Comparison of ENCODE assay signal across 18 cellular contexts in the genomic region with DNA sequence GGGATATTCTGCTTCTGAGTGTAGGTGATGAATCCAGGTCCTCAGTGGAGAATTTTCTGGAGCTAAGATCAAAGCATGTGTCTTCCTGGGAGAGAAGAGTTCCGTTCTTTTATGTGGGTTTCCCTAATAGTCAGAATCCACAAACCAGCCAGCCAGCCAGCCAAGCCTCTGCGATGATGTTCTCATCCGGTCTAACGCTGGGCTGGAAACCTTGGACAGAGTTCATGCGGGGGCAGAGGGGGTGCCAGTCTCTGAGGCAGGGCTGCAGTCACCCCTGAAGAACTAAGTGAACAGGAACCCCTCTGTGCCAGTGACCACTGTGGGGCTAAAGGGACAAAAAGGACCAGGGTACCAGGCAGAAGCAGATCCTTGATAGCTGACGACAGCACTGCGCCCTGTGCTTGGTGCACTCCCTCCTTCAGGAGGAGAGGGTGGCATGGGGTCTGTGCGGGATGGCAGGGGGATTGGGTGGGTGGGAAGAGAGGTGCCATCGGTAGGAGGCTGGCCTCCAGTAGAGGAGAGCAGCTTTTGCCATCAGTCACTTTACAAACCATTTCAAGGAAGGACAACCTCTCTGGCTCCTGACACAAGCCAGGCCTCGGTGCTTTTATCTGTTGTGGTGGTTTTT. TPM values are rescaled to one million over a fixed set of nuclear protein-coding genes. Genes with fewer than 3 reads are reported as not detected.
DNase-seq lines count a peak whose midpoint lies in the region; ATAC-seq and TF ChIP-seq lines count a peak whose summit lies in the region.
"Had no signal": no experiment of that assay in that cellular context is flagged by ENCODE, and none has a peak within 500 bp of the region (broad histone marks: within the 10 kb centered on the region; RNA-seq: fewer than 3 reads in every experiment).

No MANE protein-coding gene starts in this region.

- H3K27ac ChIP-seq in smooth muscle cell (ENCODE audit: low read depth) = peak overlapping the region; percentile 23
- H3K27ac ChIP-seq: BLaER1 treated with 17β-estradiol and CSF1 and Interleukin-3, amounts not matched to agents 10 nM and 100 nM; PC-9 had no signal

- 57% methylated on average over 10 of the region's 10 CpGs for WGBS in smooth muscle cell (ENCODE audit: low lambda C conversion rate)

- H2AFZ ChIP-seq in smooth muscle cell (ENCODE audit: low read depth) = no peak overlapping the region
- H2AFZ ChIP-seq: PC-9 had no signal

- H3K4me1 Mint-ChIP-seq in activated CD8-positive, alpha-beta memory T cell treated with anti-CD3 and anti-CD28 coated beads, Interleukin-2, amount 10 ng/mL, durations not matched to agents 7 days and 5 days = no peaks in the 10 kb centered on the region
- no peaks in the 10 kb centered on the region for H3K4me1 Mint-ChIP-seq in activated CD8-positive, alpha-beta T cell treated with anti-CD3 and anti-CD28 coated beads for 36 hours (ENCODE audit: low read depth)

- H3K27me3 ChIP-seq in smooth muscle cell (ENCODE audit: low read depth) = no peaks in the 10 kb centered on the region
- H3K27me3 ChIP-seq: BLaER1 treated with 17β-estradiol and CSF1 and Interleukin-3, amounts not matched to agents 10 nM and 100 nM had no signal

- H3K9me3 Mint-ChIP-seq in activated CD8-positive, alpha-beta memory T cell treated with anti-CD3 and anti-CD28 coated beads, Interleukin-2, amount 10 ng/mL, durations not matched to agents 7 days and 5 days (ENCODE audit: low read depth) = no peaks in the 10 kb centered on the region
- H3K9me3 Mint-ChIP-seq in activated CD8-positive, alpha-beta T cell treated with anti-CD3 and anti-CD28 coated beads for 36 hours = no peaks in the 10 kb centered on the region
- H3K9me3 Mint-ChIP-seq: H9 had no signal

- CTCF ChIA-PET in activated CD8-positive, alpha-beta memory T cell treated with anti-CD3 and anti-CD28 coated beads, Interleukin-2, amount 10 ng/mL, durations not matched to agents 7 days and 5 days (lab: Charles Lee) = no interaction called here
- CTCF ChIA-PET in activated CD8-positive, alpha-beta T cell treated with anti-CD3 and anti-CD28 coated beads for 36 hours (lab: Charles Lee) = no interaction called here

- no peak overlapping the region for H3K4me3 Mint-ChIP-seq in activated CD8-positive, alpha-beta memory T cell treated with anti-CD3 and anti-CD28 coated beads, Interleukin-2, amount 10 ng/mL, durations not matched to agents 7 days and 5 days
- H3K4me3 Mint-ChIP-seq in activated CD8-positive, alpha-beta T cell treated with anti-CD3 and anti-CD28 coated beads for 36 hours = no peak overlapping the region
- H3K4me3 Mint-ChIP-seq: H9 had no signal

- H3K27me3 Mint-ChIP-seq in activated CD8-positive, alpha-beta memory T cell treated with anti-CD3 and anti-CD28 coated beads, Interleukin-2, amount 10 ng/mL, durations not matched to agents 7 days and 5 days = peaks cover 2% of the 10 kb centered on the region
- H3K27me3 Mint-ChIP-seq in activated CD8-positive, alpha-beta T cell treated with anti-CD3 and anti-CD28 coated beads for 36 hours = no peaks in the 10 kb centered on the region

- peaks cover 18% of the 10 kb centered on the region for H3K4me1 ChIP-seq in smooth muscle cell (ENCODE audit: low read depth)

- intact Hi-C loops in activated CD8-positive, alpha-beta T cell treated with anti-CD3 and anti-CD28 coated beads for 36 hours (cut with micrococcal nuclease) = no loop called here

- no peak for ATAC-seq in activated CD8-positive, alpha-beta memory T cell treated with anti-CD3 and anti-CD28 coated beads, Interleukin-2, amount 10 ng/mL, durations not matched to agents 7 days and 5 days
- ATAC-seq in GM18502 (IDR thresholded peaks at IDR 0.05; ENCODE audit: poor library complexity, unreplicated experiment) = no peak
- no peak for ATAC-seq in activated CD8-positive, alpha-beta T cell treated with anti-CD3 and anti-CD28 coated beads for 36 hours

- no peaks in the 10 kb centered on the region for H3K36me3 ChIP-seq in smooth muscle cell (ENCODE audit: low read depth)
- H3K36me3 ChIP-seq: BLaER1 treated with 17β-estradiol and CSF1 and Interleukin-3, amounts not matched to agents 10 nM and 100 nM had no signal

- TF ChIP-seq CTCF in smooth muscle cell (IDR thresholded peaks at IDR 0.05; ENCODE audit: borderline replicate concordance, insufficient read depth, poor library complexity, severe bottlenecking) = no peak
- TF ChIP-seq CTCF in activated CD8-positive, alpha-beta T cell treated with anti-CD3 and anti-CD28 coated beads for 36 hours (IDR thresholded peaks at IDR 0.05) = no peak

- H3K79me2 ChIP-seq in smooth muscle cell (ENCODE audit: low read depth) = no peaks in the 10 kb centered on the region

- H3F3A ChIP-seq in smooth muscle cell (ENCODE audit: low read depth) = peaks cover 16% of the 10 kb centered on the region

- H3K9me3 ChIP-seq in smooth muscle cell (replicated peaks; ENCODE audit: low read depth) = no peaks in the 10 kb centered on the region
- H3K9me3 ChIP-seq: BLaER1 treated with 17β-estradiol and CSF1 and Interleukin-3, amounts not matched to agents 10 nM and 100 nM had no signal

- no peak overlapping the region for H3K9ac ChIP-seq in smooth muscle cell (ENCODE audit: low read depth)
- H3K9ac ChIP-seq: BLaER1 treated with 17β-estradiol and CSF1 and Interleukin-3, amounts not matched to agents 10 nM and 100 nM had no signal

- H3K4me3 ChIP-seq in smooth muscle cell = no peak overlapping the region
- H3K4me3 ChIP-seq: BLaER1 treated with 17β-estradiol and CSF1 and Interleukin-3, amounts not matched to agents 10 nM and 100 nM; PC-9 had no signal

- no peaks in the 10 kb centered on the region for H4K20me1 ChIP-seq in smooth muscle cell (ENCODE audit: low read depth)
- H4K20me1 ChIP-seq: BLaER1 treated with 17β-estradiol and CSF1 and Interleukin-3, amounts not matched to agents 10 nM and 100 nM had no signal

- no peak overlapping the region for H3K4me2 ChIP-seq in smooth muscle cell
- H3K4me2 ChIP-seq: BLaER1 treated with 17β-estradiol and CSF1 and Interleukin-3, amounts not matched to agents 10 nM and 100 nM; PC-9 had no signal

- POLR2A ChIA-PET in activated CD8-positive, alpha-beta T cell treated with anti-CD3 and anti-CD28 coated beads for 36 hours (lab: Charles Lee) = no interaction called here

- peak; percentile 11 for DNase-seq in activated CD8-positive, alpha-beta memory T cell treated with anti-CD3 and anti-CD28 coated beads, Interleukin-2, amount 10 ng/mL, durations not matched to agents 7 days and 5 days
- no peak for DNase-seq in activated CD8-positive, alpha-beta memory T cell treated with anti-CD3 and anti-CD28 coated beads for 24 hours
- DNase-seq in M059J (ENCODE audit: low read depth) (peak; percentile 24), iPS-NIHi7 (ENCODE audit: extremely low spot score) (peak; percentile 7), smooth muscle cell (lab: John Stamatoyannopoulos, UW; ENCODE audit: unreplicated experiment) (no peak), midbrain (lab: John Stamatoyannopoulos, UW) (no peak)
- DNase-seq in activated CD8-positive, alpha-beta T cell treated with anti-CD3 and anti-CD28 coated beads for 36 hours = no peak
- DNase-seq: DMS 273 treated with DMSO at 0.1 percent for 48 hours, H9, Kasumi-1, MV-4-11, NCI-H1417 treated with DMSO at 0.1 percent for 48 hours, NCI-H2029, NCI-H2171 treated with DMSO at 0.1 percent for 48 hours, NCI-H774, PC-9 had no signal

- no peaks in the 10 kb centered on the region for H3K36me3 Mint-ChIP-seq in activated CD8-positive, alpha-beta memory T cell treated with anti-CD3 and anti-CD28 coated beads, Interleukin-2, amount 10 ng/mL, durations not matched to agents 7 days and 5 days
- H3K36me3 Mint-ChIP-seq in activated CD8-positive, alpha-beta T cell treated with anti-CD3 and anti-CD28 coated beads for 36 hours (ENCODE audit: low read depth) = no peaks in the 10 kb centered on the region

- H3K27ac Mint-ChIP-seq in activated CD8-positive, alpha-beta memory T cell treated with anti-CD3 and anti-CD28 coated beads, Interleukin-2, amount 10 ng/mL, durations not matched to agents 7 days and 5 days = no peak overlapping the region
- H3K27ac Mint-ChIP-seq in activated CD8-positive, alpha-beta T cell treated with anti-CD3 and anti-CD28 coated beads for 36 hours = no peak overlapping the region

RNA-seq across cellular contexts. Expression of gene ADAMTS15, which starts 27.1 kb away (rescaled TPM):
- total RNA-seq in activated CD8-positive, alpha-beta memory T cell treated with anti-CD3 and anti-CD28 coated beads, Interleukin-2, amount 10 ng/mL, durations not matched to agents 7 days and 5 days = not detected
- total RNA-seq in M059J (2014; rRNA removed; shearing (Covaris generic)) = 6.9 and 10.9 TPM in 2 replicates
- total RNA-seq in smooth muscle cell = 3.4 and 5.3 TPM in 2 replicates
- 0.65 and 1.4 TPM in 2 replicates for polyA plus RNA-seq in smooth muscle cell
- not detected for total RNA-seq in activated CD8-positive, alpha-beta T cell treated with anti-CD3 and anti-CD28 coated beads for 36 hours

RNA-seq across cellular contexts. Expression of gene ADAMTS8, which starts 47.1 kb away (rescaled TPM):
- not detected for total RNA-seq in activated CD8-positive, alpha-beta memory T cell treated with anti-CD3 and anti-CD28 coated beads, Interleukin-2, amount 10 ng/mL, durations not matched to agents 7 days and 5 days
- not detected in 2 replicates for total RNA-seq in M059J (2014; rRNA removed; shearing (Covaris generic))
- not detected in 2 replicates for total RNA-seq in smooth muscle cell
- polyA plus RNA-seq in smooth muscle cell = 0.21 TPM in 1 of 2 replicates, not detected in the other
- total RNA-seq in activated CD8-positive, alpha-beta T cell treated with anti-CD3 and anti-CD28 coated beads for 36 hours = not detected
- total RNA-seq: PC-9 had no signal

Comparison
In these comparisons a context has a peak if more than half of its experiments do, and no peak if none do; other contexts are left out.
1. DNase-seq: peak in activated CD8-positive, alpha-beta memory T cell treated with anti-CD3 and anti-CD28 coated beads, Interleukin-2, amount 10 ng/mL, durations not matched to agents 7 days and 5 days (single experiment), M059J (single experiment) and iPS-NIHi7 (single experiment); none in activated CD8-positive, alpha-beta memory T cell treated with anti-CD3 and anti-CD28 coated beads for 24 hours (single experiment), smooth muscle cell (single experiment), midbrain (single experiment) and activated CD8-positive, alpha-beta T cell treated with anti-CD3 and anti-CD28 coated beads for 36 hours (single experiment).